Comparison of ENCODE assay signal across 22 cellular contexts in genomic region chr2:55712477-55713060, GRCh38. TPM values are rescaled to one million over a fixed set of nuclear protein-coding genes. Genes with fewer than 3 reads are reported as not detected.
DNase-seq lines count a peak whose midpoint lies in the region; ATAC-seq and TF ChIP-seq lines count a peak whose summit lies in the region.
"Had no signal": no experiment of that assay in that cellular context is flagged by ENCODE, and none has a peak within 500 bp of the region (broad histone marks: within the 10 kb centered on the region; RNA-seq: fewer than 3 reads in every experiment).

No MANE protein-coding gene starts in this region.

- H3K9ac ChIP-seq in HUES64 (ENCODE audit: low read depth, low read length) (no peak overlapping the region), endodermal cell (ENCODE audit: extremely low read depth, low read length, poor library complexity, severe bottlenecking) (peak overlapping the region; percentile 32)

- H3K4me3 ChIP-seq in HUES64 (ENCODE audit: low read length) (no peak overlapping the region), endodermal cell (ENCODE audit: low read length) (peak overlapping the region; percentile 61), lower lobe of right lung (no peak overlapping the region), tibial artery (no peak overlapping the region)
- H3K4me3 ChIP-seq: GM12878, Peyer's patch had no signal

- H3K4me1 Mint-ChIP-seq in endodermal cell: peaks cover 27% of the 10 kb centered on the region

- H3K9me3 Mint-ChIP-seq in endodermal cell: no peaks in the 10 kb centered on the region
- H3K9me3 Mint-ChIP-seq: CD4-positive, CD25-positive, alpha-beta regulatory T cell; H9; HFFc6 had no signal

- no peaks in the 10 kb centered on the region for H3K36me3 Mint-ChIP-seq in endodermal cell (ENCODE audit: low read depth)
- H3K36me3 Mint-ChIP-seq: CD4-positive, CD25-positive, alpha-beta regulatory T cell had no signal

- H3K36me3 ChIP-seq in HUES64 (ENCODE audit: insufficient read depth, low read length) (no peaks in the 10 kb centered on the region), endodermal cell (ENCODE audit: control insufficient read depth, insufficient read depth, low read length) (no peaks in the 10 kb centered on the region), lower lobe of right lung (no peaks in the 10 kb centered on the region), tibial artery (no peaks in the 10 kb centered on the region)
- H3K36me3 ChIP-seq: Peyer's patch had no signal

- H3K4me1 ChIP-seq in HUES64 (ENCODE audit: insufficient read depth, low read length) (peaks cover 3% of the 10 kb centered on the region; the same call in 1 of the 2 replicates), endodermal cell (ENCODE audit: control insufficient read depth, insufficient read depth, low read length) (no peaks in the 10 kb centered on the region), lower lobe of right lung (no peaks in the 10 kb centered on the region), tibial artery (no peaks in the 10 kb centered on the region)

- DNase-seq in endodermal cell (peak; percentile 68), lower lobe of right lung (no peak), NCI-H1436 (lab: John Stamatoyannopoulos, UW) (no peak), NCI-H2081 (lab: John Stamatoyannopoulos, UW) (no peak), tibial artery (no peak), NCI-H1048 (lab: John Stamatoyannopoulos, UW) (no peak)
- DNase-seq: CD4-positive, CD25-positive, alpha-beta regulatory T cell; DMS79 treated with DMSO at 0.1 percent for 48 hours; H9; HFFc6; Kasumi-1; MM.1S; NCI-H1092; NCI-H1436 treated with DMSO at 0.1 percent for 48 hours; NCI-H1930; NCI-H2171; NCI-H524 treated with DMSO at 0.1 percent for 48 hours; NCI-H82; Peyer's patch had no signal

- H3K27ac Mint-ChIP-seq in endodermal cell: peak overlapping the region; percentile 86
- H3K27ac Mint-ChIP-seq: CD4-positive, CD25-positive, alpha-beta regulatory T cell; H9; HFFc6 had no signal

- no peaks in the 10 kb centered on the region for H3K27me3 ChIP-seq in HUES64 (ENCODE audit: insufficient read depth, low read length)
- H3K27me3 ChIP-seq in endodermal cell (ENCODE audit: control insufficient read depth, insufficient read depth, low read length, poor library complexity, severe bottlenecking): no peaks in the 10 kb centered on the region
- H3K27me3 ChIP-seq in lower lobe of right lung (ENCODE audit: low read depth): peaks cover 4% of the 10 kb centered on the region
- no peaks in the 10 kb centered on the region for H3K27me3 ChIP-seq in tibial artery
- H3K27me3 ChIP-seq: Peyer's patch had no signal

- TF ChIP-seq CTCF in endodermal cell (conservative IDR thresholded peaks at IDR 0.05): no peak
- TF ChIP-seq CTCF in lower lobe of right lung (IDR thresholded peaks at IDR 0.05): no peak
- TF ChIP-seq CTCF in tibial artery (IDR thresholded peaks at IDR 0.05): no peak

- no peak overlapping the region for H3K4me3 Mint-ChIP-seq in endodermal cell
- H3K4me3 Mint-ChIP-seq: CD4-positive, CD25-positive, alpha-beta regulatory T cell; H9; HFFc6 had no signal

- ATAC-seq in lower lobe of right lung: peak; percentile 41 to 70
- ATAC-seq: GM12878, SK-N-SH treated with all-trans-retinoic acid at 6 μM for 48 hours had no signal

- H3K9me3 ChIP-seq in HUES64 (ENCODE audit: insufficient read depth, low read depth, low read length): no peaks in the 10 kb centered on the region
- no peaks in the 10 kb centered on the region for H3K9me3 ChIP-seq in endodermal cell (ENCODE audit: control insufficient read depth, low read length)
- H3K9me3 ChIP-seq in lower lobe of right lung: no peaks in the 10 kb centered on the region
- no peaks in the 10 kb centered on the region for H3K9me3 ChIP-seq in tibial artery
- H3K9me3 ChIP-seq: Peyer's patch had no signal

- intact Hi-C loops in lower lobe of right lung (cut with DNase I): no loop called here
- intact Hi-C loops in tibial artery (cut with DNase I; ENCODE audit: low total_unique reads): loop anchor here (10.0 kb wide), 1 partner anchor 52 kb away; no protein-coding TSS in a partner anchor

- no peaks in the 10 kb centered on the region for H3K27me3 Mint-ChIP-seq in endodermal cell (ENCODE audit: insufficient read depth)

- 73% methylated on average over 6 of the region's 6 CpGs for WGBS in HUES64
- WGBS in endodermal cell (ENCODE audit: insufficient coverage in 1 of 2, insufficient read length in 1 of 2), 2 experiments: 47 to 62% methylated on average over 4 to 6 of the region's 6 CpGs

- H3K27ac ChIP-seq in HUES64 (ENCODE audit: low read depth, low read length): peak overlapping the region; percentile 51
- no peak overlapping the region for H3K27ac ChIP-seq in endodermal cell (ENCODE audit: low read depth, low read length)
- H3K27ac ChIP-seq in lower lobe of right lung: no peak overlapping the region
- H3K27ac ChIP-seq in tibial artery: no peak overlapping the region

RNA-seq across cellular contexts. Expression of gene PNPT1, which starts 18.9 kb away (rescaled TPM):
- polyA plus RNA-seq in HUES64 (2013, experiment 1 of 2): 26.5 TPM
- 26.6 TPM for polyA plus RNA-seq in HUES64 (2013, experiment 2 of 2)
- total RNA-seq in endodermal cell: 10 to 100 TPM; 42.1 TPM
- polyA plus RNA-seq in endodermal cell (2013, experiment 1 of 2): 23.5 TPM
- polyA plus RNA-seq in endodermal cell (2013, experiment 2 of 2): 23.8 TPM
- 28.9 TPM for total RNA-seq in lower lobe of right lung
